8 cellular contexts compared by ENCODE assay signal in genomic region chr4:26069218-26069617, GRCh38.
DNase-seq lines count a peak whose midpoint lies in the region; ATAC-seq and TF ChIP-seq lines count a peak whose summit lies in the region.

No MANE protein-coding gene starts in this region.

- no peak overlapping the region for H2BK12ac ChIP-seq in mesenchymal stem cell (ENCODE audit: low read length in 2 of 2)

- no peak overlapping the region for H4K8ac ChIP-seq in mesenchymal stem cell (ENCODE audit: low read length)

- H3K36me3 Mint-ChIP-seq in Caco-2 (ENCODE audit: insufficient read depth, unreplicated experiment) = no peaks in the 10 kb centered on the region
- no peaks in the 10 kb centered on the region for H3K36me3 Mint-ChIP-seq in CD4-positive, alpha-beta T cell (ENCODE audit: low read depth)

- H3K18ac ChIP-seq in mesenchymal stem cell (ENCODE audit: low read depth in 1 of 2, low read length in 2 of 2) = no peak overlapping the region

- no TSS peak for BruUV-seq in Caco-2 (replicated peaks; lab: Mats Ljungman, UMichigan)

- DNase-seq in EL (peak; percentile 50), SKM-1 (lab: John Stamatoyannopoulos, UW; ENCODE audit: unreplicated experiment) (peak; percentile 45), left kidney (ENCODE audit: low read depth, low spot score) (peak; percentile 40), Caco-2 (no peak), mesenchymal stem cell (no peak)
- no peak for DNase-seq in CD4-positive, alpha-beta T cell

- no peak overlapping the region for H2AK5ac ChIP-seq in mesenchymal stem cell (ENCODE audit: low read length, severe bottlenecking)

- H3K4me3 ChIP-seq in Caco-2 (ENCODE audit: low read depth, low read length) = no peak overlapping the region
- H3K4me3 ChIP-seq in mesenchymal stem cell (ENCODE audit: insufficient read depth in 1 of 2, low read depth in 1 of 2, low read length in 2 of 2) = no peak overlapping the region

- H4K91ac ChIP-seq in mesenchymal stem cell (ENCODE audit: low read length) = no peak overlapping the region

- CTCF ChIA-PET in Caco-2 (lab: Charles Lee) = interaction anchor here (0.6 to 1.5 kb wide), 3 partner anchors 11 to 256 kb away, joined by 3 to 4 read pairs (median 3); no protein-coding TSS in a partner anchor
- CTCF ChIA-PET in CD4-positive, alpha-beta T cell (lab: Charles Lee) = no interaction called here

- H3K23ac ChIP-seq in mesenchymal stem cell (ENCODE audit: low read length in 2 of 2) = no peak overlapping the region

- H2BK120ac ChIP-seq in mesenchymal stem cell (ENCODE audit: low read depth, low read length) = no peak overlapping the region

- no peak overlapping the region for H3K4ac ChIP-seq in mesenchymal stem cell (ENCODE audit: low read depth in 1 of 2, low read length in 2 of 2)

- H3K4me2 ChIP-seq in mesenchymal stem cell (ENCODE audit: low read length, poor library complexity, severe bottlenecking) = no peak overlapping the region

- H3K14ac ChIP-seq in mesenchymal stem cell (ENCODE audit: low read length in 2 of 2) = no peak overlapping the region

- H3K4me1 ChIP-seq in Caco-2 (no peaks in the 10 kb centered on the region), mesenchymal stem cell (ENCODE audit: control insufficient read depth, insufficient read depth, low read depth, low read length) (peaks cover 4% of the 10 kb centered on the region)

- no peaks in the 10 kb centered on the region for H3K27me3 Mint-ChIP-seq in Caco-2 (ENCODE audit: insufficient read depth, unreplicated experiment)
- no peaks in the 10 kb centered on the region for H3K27me3 Mint-ChIP-seq in CD4-positive, alpha-beta T cell

- H3K79me1 ChIP-seq in mesenchymal stem cell (replicated peaks; ENCODE audit: low read length, poor library complexity, severe bottlenecking) = no peaks in the 10 kb centered on the region

- H3K9ac ChIP-seq in mesenchymal stem cell (ENCODE audit: low read length) = no peak overlapping the region

- no peak overlapping the region for H2BK15ac ChIP-seq in mesenchymal stem cell (ENCODE audit: low read depth, poor library complexity, severe bottlenecking)

- no peaks in the 10 kb centered on the region for H3K4me1 Mint-ChIP-seq in Caco-2 (ENCODE audit: low read depth, unreplicated experiment)
- H3K4me1 Mint-ChIP-seq in CD4-positive, alpha-beta T cell (ENCODE audit: low read depth) = peaks cover 4% of the 10 kb centered on the region

- no peak overlapping the region for H3K4me3 Mint-ChIP-seq in Caco-2 (ENCODE audit: unreplicated experiment)
- no peak overlapping the region for H3K4me3 Mint-ChIP-seq in CD4-positive, alpha-beta T cell

- H3K36me3 ChIP-seq in Caco-2 (ENCODE audit: control insufficient read depth, insufficient read depth, low read length) (no peaks in the 10 kb centered on the region), mesenchymal stem cell (ENCODE audit: control insufficient read depth in 1 of 2, insufficient read depth in 2 of 2, low read depth in 1 of 2, low read length in 2 of 2) (no peaks in the 10 kb centered on the region)

- intact Hi-C loops in Caco-2 (cut with micrococcal nuclease; ENCODE audit: unreplicated experiment) = no loop called here
- intact Hi-C loops in CD4-positive, alpha-beta T cell (cut with DNase I, micrococcal nuclease) = no loop called here

- no peak overlapping the region for H3K27ac Mint-ChIP-seq in Caco-2 (ENCODE audit: unreplicated experiment)
- H3K27ac Mint-ChIP-seq in CD4-positive, alpha-beta T cell = no peak overlapping the region

- H2BK5ac ChIP-seq in mesenchymal stem cell (ENCODE audit: low read depth, low read length, poor library complexity, severe bottlenecking) = no peak overlapping the region

- POLR2A ChIA-PET in Caco-2 (lab: Charles Lee) = no interaction called here
- POLR2A ChIA-PET in CD4-positive, alpha-beta T cell (lab: Charles Lee) = no interaction called here

- no peaks in the 10 kb centered on the region for H3K9me3 Mint-ChIP-seq in Caco-2 (ENCODE audit: unreplicated experiment)
- no peaks in the 10 kb centered on the region for H3K9me3 Mint-ChIP-seq in CD4-positive, alpha-beta T cell

- no peak overlapping the region for H2AFZ ChIP-seq in mesenchymal stem cell (ENCODE audit: low read depth, low read length)

- WGBS in mesenchymal stem cell = 57% methylated on average over 4 of the region's 4 CpGs

- no peaks in the 10 kb centered on the region for H3K9me3 ChIP-seq in Caco-2
- H3K9me3 ChIP-seq in CD4-positive, alpha-beta T cell (ENCODE audit: control insufficient read depth, low read length) = no peaks in the 10 kb centered on the region
- peaks cover 5% of the 10 kb centered on the region for H3K9me3 ChIP-seq in mesenchymal stem cell (ENCODE audit: control insufficient read depth, low read length)

- H3K27me3 ChIP-seq in Caco-2 (replicated peaks; ENCODE audit: control insufficient read depth, insufficient read depth, low read length) (no peaks in the 10 kb centered on the region), mesenchymal stem cell (ENCODE audit: control insufficient read depth in 1 of 2, insufficient read depth in 1 of 2, low read length in 2 of 2) (no peaks in the 10 kb centered on the region)
- H3K27me3 ChIP-seq in CD4-positive, alpha-beta T cell (ENCODE audit: control insufficient read depth, insufficient read depth, low read length) = no peaks in the 10 kb centered on the region

- peak in 1 of 2 experiments; percentile 18 for TF ChIP-seq CTCF in Caco-2 (IDR thresholded peaks at IDR 0.05; ENCODE audit: insufficient read depth in 1 of 2, low read depth in 1 of 2, low read length in 1 of 2, severe bottlenecking in 1 of 2, unreplicated experiment in 1 of 2)
- TF ChIP-seq CTCF in CD4-positive, alpha-beta T cell (IDR thresholded peaks at IDR 0.05) = no peak

- ATAC-seq in HG02642 (IDR thresholded peaks at IDR 0.05; ENCODE audit: poor library complexity, unreplicated experiment) (peak; percentile 57), esophagus mucosa (no peak)
- ATAC-seq in CD4-positive, alpha-beta T cell (ENCODE audit: poor library complexity) = no peak

- no peak overlapping the region for H3K27ac ChIP-seq in CD4-positive, alpha-beta T cell (ENCODE audit: low read depth, low read length)
- no peak overlapping the region for H3K27ac ChIP-seq in mesenchymal stem cell (ENCODE audit: low read length, poor library complexity, severe bottlenecking)

Comparison
In these comparisons a context has a peak if more than half of its experiments do, and no peak if none do; other contexts are left out.
1. DNase-seq: peak in EL (single experiment), SKM-1 (single experiment) and left kidney (single experiment); none in Caco-2 (0 of 2), CD4-positive, alpha-beta T cell (0 of 10) and mesenchymal stem cell (single experiment).